Comparison of ENCODE assay signal across 8 cellular contexts in the genomic region with DNA sequence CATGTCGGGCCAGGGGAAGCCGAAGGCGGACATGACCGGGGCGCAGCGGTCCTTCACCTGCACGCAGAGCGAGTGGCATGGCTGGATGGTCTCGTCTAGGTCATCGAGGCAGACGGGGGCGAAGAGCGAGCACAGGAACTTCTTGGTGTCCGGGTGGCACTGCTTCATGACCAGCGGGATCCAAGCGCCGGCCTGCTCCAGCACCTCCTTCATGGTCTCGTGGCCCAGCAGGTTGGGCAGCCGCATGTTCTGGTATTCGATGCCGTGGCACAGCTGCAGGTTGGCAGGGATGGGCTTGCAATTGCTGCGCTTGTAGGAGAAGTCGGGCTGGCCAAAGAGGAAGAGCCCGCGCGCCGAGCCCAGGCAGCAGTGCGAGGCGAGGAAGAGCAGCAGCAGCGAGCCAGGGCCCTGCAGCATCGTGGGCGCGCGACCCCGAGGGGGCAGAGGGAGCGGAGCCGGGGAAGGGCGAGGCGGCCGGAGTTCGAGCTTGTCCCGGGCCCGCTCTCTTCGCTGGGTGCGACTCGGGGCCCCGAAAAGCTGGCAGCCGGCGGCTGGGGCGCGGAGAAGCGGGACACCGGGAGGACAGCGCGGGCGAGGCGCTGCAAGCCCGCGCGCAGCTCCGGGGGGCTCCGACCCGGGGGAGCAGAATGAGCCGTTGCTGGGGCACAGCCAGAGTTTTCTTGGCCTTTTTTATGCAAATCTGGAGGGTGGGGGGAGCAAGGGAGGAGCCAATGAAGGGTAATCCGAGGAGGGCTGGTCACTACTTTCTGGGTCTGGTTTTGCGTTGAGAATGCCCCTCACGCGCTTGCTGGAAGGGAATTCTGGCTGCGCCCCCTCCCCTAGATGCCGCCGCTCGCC. TPM values are rescaled to one million over a fixed set of nuclear protein-coding genes. Genes with fewer than 3 reads are reported as not detected.
DNase-seq lines count a peak whose midpoint lies in the region; ATAC-seq and TF ChIP-seq lines count a peak whose summit lies in the region.

A gene with protein sequence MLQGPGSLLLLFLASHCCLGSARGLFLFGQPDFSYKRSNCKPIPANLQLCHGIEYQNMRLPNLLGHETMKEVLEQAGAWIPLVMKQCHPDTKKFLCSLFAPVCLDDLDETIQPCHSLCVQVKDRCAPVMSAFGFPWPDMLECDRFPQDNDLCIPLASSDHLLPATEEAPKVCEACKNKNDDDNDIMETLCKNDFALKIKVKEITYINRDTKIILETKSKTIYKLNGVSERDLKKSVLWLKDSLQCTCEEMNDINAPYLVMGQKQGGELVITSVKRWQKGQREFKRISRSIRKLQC (minus strand): TSS at position 665 of the 858 bp plus-strand sequence. CDS start 248 bp downstream, at position 417.

- peak within 1 kb of the TSS; percentile 57 for H2AFZ ChIP-seq in hepatocyte

- no peaks in the 10 kb centered on the region for H4K20me1 ChIP-seq in hepatocyte (ENCODE audit: insufficient read depth, poor library complexity, severe bottlenecking)

- H3K36me3 Mint-ChIP-seq in WTC11: peaks cover 46% of the 10 kb centered on the region

- CTCF ChIA-PET in WTC11 (lab: Charles Lee): interaction anchor here (0.7 to 1.2 kb wide), 3 partner anchors 25 to 294 kb away, joined by 3 read pairs; no protein-coding TSS in a partner anchor

- H3K4me1 Mint-ChIP-seq in WTC11: peaks cover 49% of the 10 kb centered on the region

- ATAC-seq in WTC11: peak; percentile 38
- ATAC-seq in HG03432 (IDR thresholded peaks at IDR 0.05; ENCODE audit: unreplicated experiment): no peak
- ATAC-seq in HG03565 (IDR thresholded peaks at IDR 0.05; ENCODE audit: unreplicated experiment): no peak

- peak within 1 kb of the TSS; percentile 43 for H3K4me3 ChIP-seq in hepatocyte

- peak within 1 kb of the TSS; percentile 99 for H3K27ac Mint-ChIP-seq in WTC11

- peak within 1 kb of the TSS; percentile 98 for H3K4me3 Mint-ChIP-seq in WTC11

- H3K9me2 ChIP-seq in hepatocyte (replicated peaks; ENCODE audit: insufficient read depth): no peaks in the 10 kb centered on the region

- WGBS in hepatocyte (ENCODE audit: low lambda C conversion rate, missing lambda C conversion rate): 1% methylated on average over 70 of the region's 72 CpGs

- H3K27me3 ChIP-seq in hepatocyte: peaks cover 76% of the 10 kb centered on the region

- POLR2A ChIA-PET in WTC11 (lab: Charles Lee): interaction anchor here (0.6 to 0.7 kb wide), 2 partner anchors 238 to 296 kb away, joined by 4 to 7 read pairs; no protein-coding TSS in a partner anchor

- peaks cover 36% of the 10 kb centered on the region for H3K4me1 ChIP-seq in hepatocyte (ENCODE audit: insufficient read depth)

- no peak within 1 kb of the TSS for H3K27ac ChIP-seq in hepatocyte

- H3K9me3 ChIP-seq in hepatocyte (ENCODE audit: low read depth): no peaks in the 10 kb centered on the region

- no peaks in the 10 kb centered on the region for H3K27me3 Mint-ChIP-seq in WTC11 (ENCODE audit: low read depth)

- DNase-seq in GM03348 (ENCODE audit: low spot score) (peak; percentile 44), WTC11 (ENCODE audit: low spot score) (peak; percentile 86), hepatocyte (ENCODE audit: low spot score) (no peak), retina (peak; percentile 95), Ammon's horn (ENCODE audit: low spot score) (no peak), NCI-H1930 (lab: John Stamatoyannopoulos, UW) (no peak)

- no peak for TF ChIP-seq CTCF in WTC11 (IDR thresholded peaks at IDR 0.05)
- TF ChIP-seq CTCF in hepatocyte (IDR thresholded peaks at IDR 0.05; ENCODE audit: poor library complexity): no peak

- H3K36me3 ChIP-seq in hepatocyte (replicated peaks; ENCODE audit: insufficient read depth, low read depth): no peaks in the 10 kb centered on the region

- peak within 1 kb of the TSS; percentile 88 for H3K4me2 ChIP-seq in hepatocyte

- H3K9me3 Mint-ChIP-seq in WTC11: no peaks in the 10 kb centered on the region

- H3K79me2 ChIP-seq in hepatocyte: no peaks in the 10 kb centered on the region

TF ChIP-seq in WTC11, 78 proteins besides CTCF, POLR2A, EP300 and RAD21 (continues in another document):
- TF ChIP-seq TEAD1 (CRISPR knock-in tag; IDR thresholded peaks at IDR 0.05) (peak; percentile 49), GABPB1 (CRISPR knock-in tag; IDR thresholded peaks at IDR 0.05) (no peak), NFATC4 (CRISPR knock-in tag; IDR thresholded peaks at IDR 0.05) (no peak), OVOL2 (CRISPR knock-in tag; IDR thresholded peaks at IDR 0.05; ENCODE audit: borderline replicate concordance) (no peak), NR2C2 (CRISPR knock-in tag; IDR thresholded peaks at IDR 0.05) (no peak), FOXJ3 (CRISPR knock-in tag; IDR thresholded peaks at IDR 0.05; ENCODE audit: borderline replicate concordance) (no peak), CBFB (CRISPR knock-in tag; IDR thresholded peaks at IDR 0.05; ENCODE audit: low read depth) (no peak), CREB1 (CRISPR knock-in tag; IDR thresholded peaks at IDR 0.05) (no peak), ELF4 (CRISPR knock-in tag; IDR thresholded peaks at IDR 0.05; ENCODE audit: low read depth) (peak; percentile 57; the same call in 1 of the 2 replicates), ZNF416 (CRISPR knock-in tag; IDR thresholded peaks at IDR 0.05) (no peak), ZNF232 (CRISPR knock-in tag; IDR thresholded peaks at IDR 0.05) (no peak), JAZF1 (CRISPR knock-in tag; IDR thresholded peaks at IDR 0.05) (no peak), JUN (CRISPR knock-in tag; IDR thresholded peaks at IDR 0.05) (peak; percentile 7; the same call in 1 of the 2 replicates), GRHL2 (CRISPR knock-in tag; IDR thresholded peaks at IDR 0.05; ENCODE audit: insufficient replicate concordance, severe bottlenecking) (no peak)
- TF ChIP-seq, protein P1, sequence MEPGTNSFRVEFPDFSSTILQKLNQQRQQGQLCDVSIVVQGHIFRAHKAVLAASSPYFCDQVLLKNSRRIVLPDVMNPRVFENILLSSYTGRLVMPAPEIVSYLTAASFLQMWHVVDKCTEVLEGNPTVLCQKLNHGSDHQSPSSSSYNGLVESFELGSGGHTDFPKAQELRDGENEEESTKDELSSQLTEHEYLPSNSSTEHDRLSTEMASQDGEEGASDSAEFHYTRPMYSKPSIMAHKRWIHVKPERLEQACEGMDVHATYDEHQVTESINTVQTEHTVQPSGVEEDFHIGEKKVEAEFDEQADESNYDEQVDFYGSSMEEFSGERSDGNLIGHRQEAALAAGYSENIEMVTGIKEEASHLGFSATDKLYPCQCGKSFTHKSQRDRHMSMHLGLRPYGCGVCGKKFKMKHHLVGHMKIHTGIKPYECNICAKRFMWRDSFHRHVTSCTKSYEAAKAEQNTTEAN (CRISPR knock-in tag; IDR thresholded peaks at IDR 0.05): no peak
- TF ChIP-seq, protein P2, sequence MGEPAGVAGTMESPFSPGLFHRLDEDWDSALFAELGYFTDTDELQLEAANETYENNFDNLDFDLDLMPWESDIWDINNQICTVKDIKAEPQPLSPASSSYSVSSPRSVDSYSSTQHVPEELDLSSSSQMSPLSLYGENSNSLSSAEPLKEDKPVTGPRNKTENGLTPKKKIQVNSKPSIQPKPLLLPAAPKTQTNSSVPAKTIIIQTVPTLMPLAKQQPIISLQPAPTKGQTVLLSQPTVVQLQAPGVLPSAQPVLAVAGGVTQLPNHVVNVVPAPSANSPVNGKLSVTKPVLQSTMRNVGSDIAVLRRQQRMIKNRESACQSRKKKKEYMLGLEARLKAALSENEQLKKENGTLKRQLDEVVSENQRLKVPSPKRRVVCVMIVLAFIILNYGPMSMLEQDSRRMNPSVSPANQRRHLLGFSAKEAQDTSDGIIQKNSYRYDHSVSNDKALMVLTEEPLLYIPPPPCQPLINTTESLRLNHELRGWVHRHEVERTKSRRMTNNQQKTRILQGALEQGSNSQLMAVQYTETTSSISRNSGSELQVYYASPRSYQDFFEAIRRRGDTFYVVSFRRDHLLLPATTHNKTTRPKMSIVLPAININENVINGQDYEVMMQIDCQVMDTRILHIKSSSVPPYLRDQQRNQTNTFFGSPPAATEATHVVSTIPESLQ (CRISPR knock-in tag; IDR thresholded peaks at IDR 0.05): no peak
- TF ChIP-seq, protein P3, sequence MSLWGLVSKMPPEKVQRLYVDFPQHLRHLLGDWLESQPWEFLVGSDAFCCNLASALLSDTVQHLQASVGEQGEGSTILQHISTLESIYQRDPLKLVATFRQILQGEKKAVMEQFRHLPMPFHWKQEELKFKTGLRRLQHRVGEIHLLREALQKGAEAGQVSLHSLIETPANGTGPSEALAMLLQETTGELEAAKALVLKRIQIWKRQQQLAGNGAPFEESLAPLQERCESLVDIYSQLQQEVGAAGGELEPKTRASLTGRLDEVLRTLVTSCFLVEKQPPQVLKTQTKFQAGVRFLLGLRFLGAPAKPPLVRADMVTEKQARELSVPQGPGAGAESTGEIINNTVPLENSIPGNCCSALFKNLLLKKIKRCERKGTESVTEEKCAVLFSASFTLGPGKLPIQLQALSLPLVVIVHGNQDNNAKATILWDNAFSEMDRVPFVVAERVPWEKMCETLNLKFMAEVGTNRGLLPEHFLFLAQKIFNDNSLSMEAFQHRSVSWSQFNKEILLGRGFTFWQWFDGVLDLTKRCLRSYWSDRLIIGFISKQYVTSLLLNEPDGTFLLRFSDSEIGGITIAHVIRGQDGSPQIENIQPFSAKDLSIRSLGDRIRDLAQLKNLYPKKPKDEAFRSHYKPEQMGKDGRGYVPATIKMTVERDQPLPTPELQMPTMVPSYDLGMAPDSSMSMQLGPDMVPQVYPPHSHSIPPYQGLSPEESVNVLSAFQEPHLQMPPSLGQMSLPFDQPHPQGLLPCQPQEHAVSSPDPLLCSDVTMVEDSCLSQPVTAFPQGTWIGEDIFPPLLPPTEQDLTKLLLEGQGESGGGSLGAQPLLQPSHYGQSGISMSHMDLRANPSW (CRISPR knock-in tag; conservative IDR thresholded peaks at IDR 0.05; ENCODE audit: low read depth): no peak
- TF ChIP-seq, protein P4, sequence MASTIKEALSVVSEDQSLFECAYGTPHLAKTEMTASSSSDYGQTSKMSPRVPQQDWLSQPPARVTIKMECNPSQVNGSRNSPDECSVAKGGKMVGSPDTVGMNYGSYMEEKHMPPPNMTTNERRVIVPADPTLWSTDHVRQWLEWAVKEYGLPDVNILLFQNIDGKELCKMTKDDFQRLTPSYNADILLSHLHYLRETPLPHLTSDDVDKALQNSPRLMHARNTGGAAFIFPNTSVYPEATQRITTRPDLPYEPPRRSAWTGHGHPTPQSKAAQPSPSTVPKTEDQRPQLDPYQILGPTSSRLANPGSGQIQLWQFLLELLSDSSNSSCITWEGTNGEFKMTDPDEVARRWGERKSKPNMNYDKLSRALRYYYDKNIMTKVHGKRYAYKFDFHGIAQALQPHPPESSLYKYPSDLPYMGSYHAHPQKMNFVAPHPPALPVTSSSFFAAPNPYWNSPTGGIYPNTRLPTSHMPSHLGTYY (CRISPR knock-in tag; IDR thresholded peaks at IDR 0.05): no peak

RNA-seq across cellular contexts. Expression of the gene that starts here (rescaled TPM):
- 417 to 505 TPM (median 497 TPM) in 3 replicates for total RNA-seq in WTC11 (2021)
- total RNA-seq in hepatocyte: 8.0 and 15.0 TPM in 2 replicates
- polyA plus RNA-seq in hepatocyte: 42.8 and 50.0 TPM in 2 replicates

Comparison
In these comparisons a context has a peak if more than half of its experiments do, and no peak if none do; other contexts are left out.
1. RNA of the gene that starts here (total RNA-seq): 417 to 505 TPM in WTC11; 8.0 to 15.0 TPM in hepatocyte; every median in the first group is over 10 times any median in the second.
2. DNase-seq: peak in GM03348 (single experiment), WTC11 (single experiment) and retina (single experiment); none in hepatocyte (single experiment), Ammon's horn (single experiment) and NCI-H1930 (0 of 2).